ENCODE assay signal across 21 cellular contexts in the genomic region with DNA sequence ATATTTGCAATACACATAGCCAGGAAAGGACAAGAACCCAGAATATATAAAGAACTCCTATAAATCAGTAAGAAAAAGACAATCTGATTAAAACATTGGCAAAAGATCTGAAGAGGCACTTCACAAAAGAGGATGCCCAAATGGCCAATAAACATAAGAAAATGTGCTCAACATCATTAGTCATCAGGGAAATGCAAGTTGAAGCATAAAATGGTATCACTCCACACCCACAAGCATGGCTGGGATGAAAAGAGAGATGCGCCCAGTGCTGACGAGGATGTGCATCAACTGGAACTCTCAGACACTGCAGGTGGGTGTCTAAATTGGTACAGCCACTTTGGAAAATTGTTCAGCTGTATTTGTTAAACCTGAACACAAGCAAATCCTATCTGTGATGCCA. TPM values are rescaled to one million over a fixed set of nuclear protein-coding genes. Genes with fewer than 3 reads are reported as not detected.
"Had no signal": no experiment of that assay in that cellular context is flagged by ENCODE, and none has a peak within 500 bp of the region (broad histone marks: within the 10 kb centered on the region; RNA-seq: fewer than 3 reads in every experiment).

No MANE protein-coding gene starts in this region.

- H3K27me3 ChIP-seq: brain microvascular endothelial cell, testis, upper lobe of right lung had no signal

- H3K27me3 Mint-ChIP-seq: activated CD4-positive, alpha-beta memory T cell treated with anti-CD3 and anti-CD28 coated beads for 36 hours had no signal

- H3K4me3 Mint-ChIP-seq: activated CD4-positive, alpha-beta memory T cell treated with anti-CD3 and anti-CD28 coated beads for 36 hours; activated naive CD8-positive, alpha-beta T cell treated with anti-CD3 and anti-CD28 coated beads for 36 hours; stimulated activated naive CD8-positive, alpha-beta T cell treated with anti-CD3 and anti-CD28 coated beads, Interleukin-15, Interleukin-2, amounts not matched to agents 100 ng/mL and 50 ng/mL, for 24 hours; T-helper 2 cell treated with Interferon-gamma antibody and Interleukin-4, amounts not matched to agents 5 μg/mL and 100 μg/mL, for 36 hours had no signal

- ATAC-seq: heart left ventricle, upper lobe of right lung had no signal

- H3K4me1 ChIP-seq: esophagus muscularis mucosa, heart left ventricle, testis, upper lobe of right lung had no signal

- H3K4me3 ChIP-seq: esophagus muscularis mucosa, heart left ventricle, left ventricle myocardium inferior, testis, upper lobe of right lung had no signal

- H3K27ac Mint-ChIP-seq: activated CD4-positive, alpha-beta memory T cell treated with anti-CD3 and anti-CD28 coated beads for 36 hours; activated naive CD8-positive, alpha-beta T cell treated with anti-CD3 and anti-CD28 coated beads for 36 hours; stimulated activated naive CD8-positive, alpha-beta T cell treated with anti-CD3 and anti-CD28 coated beads, Interleukin-15, Interleukin-2, amounts not matched to agents 100 ng/mL and 50 ng/mL, for 24 hours; T-helper 2 cell treated with Interferon-gamma antibody and Interleukin-4, amounts not matched to agents 5 μg/mL and 100 μg/mL, for 36 hours had no signal

- FAIRE-seq: frontal cortex had no signal

- H3K36me3 Mint-ChIP-seq: activated CD4-positive, alpha-beta memory T cell treated with anti-CD3 and anti-CD28 coated beads for 36 hours; activated naive CD8-positive, alpha-beta T cell treated with anti-CD3 and anti-CD28 coated beads for 36 hours had no signal

- H3K9me3 Mint-ChIP-seq: activated CD4-positive, alpha-beta memory T cell treated with anti-CD3 and anti-CD28 coated beads for 36 hours; activated naive CD8-positive, alpha-beta T cell treated with anti-CD3 and anti-CD28 coated beads for 36 hours; nephron; stimulated activated naive CD8-positive, alpha-beta T cell treated with anti-CD3 and anti-CD28 coated beads, Interleukin-15, Interleukin-2, amounts not matched to agents 100 ng/mL and 50 ng/mL, for 24 hours; T-helper 2 cell treated with Interferon-gamma antibody and Interleukin-4, amounts not matched to agents 5 μg/mL and 100 μg/mL, for 36 hours had no signal

- H3K4me1 Mint-ChIP-seq: activated naive CD8-positive, alpha-beta T cell treated with anti-CD3 and anti-CD28 coated beads for 36 hours had no signal

- H3K27ac ChIP-seq: brain microvascular endothelial cell, esophagus muscularis mucosa, heart left ventricle, left ventricle myocardium inferior, testis, upper lobe of right lung had no signal

- H3K36me3 ChIP-seq: brain microvascular endothelial cell, esophagus muscularis mucosa, heart left ventricle, left ventricle myocardium inferior, upper lobe of right lung had no signal

- H3K9me3 ChIP-seq: esophagus muscularis mucosa, heart left ventricle, left ventricle myocardium inferior, testis, upper lobe of right lung had no signal

- DNase-seq: activated CD4-positive, alpha-beta memory T cell treated with anti-CD3 and anti-CD28 coated beads for 36 hours; activated CD4-positive, CD25-positive, alpha-beta regulatory T cell treated with anti-CD3 and anti-CD28 coated beads, Interleukin-2, amount 50 U/mL, for 72 hours; activated gamma-delta T cell treated with Interleukin-2 at 50 U/mL for 16 hours; activated naive CD8-positive, alpha-beta T cell treated with anti-CD3 and anti-CD28 coated beads for 36 hours; activated T-cell treated with anti-CD3 and anti-CD28 coated beads, Interleukin-2, amount 50 U/mL, for 48 hours; brain microvascular endothelial cell; dermis blood vessel endothelial cell; heart left ventricle; islet precursor cell; left ventricle myocardium inferior; mesenchymal stem cell; stimulated activated CD4-positive, alpha-beta T cell treated with anti-CD3 and anti-CD28 coated beads, Interleukin-4, amount 100 ng/mL, for 1 hour; testis; upper lobe of right lung had no signal

RNA-seq across cellular contexts. Expression of a gene that starts 42.4 kb away (rescaled TPM):
- total RNA-seq: activated CD4-positive, alpha-beta memory T cell treated with anti-CD3 and anti-CD28 coated beads for 36 hours; activated naive CD8-positive, alpha-beta T cell treated with anti-CD3 and anti-CD28 coated beads for 36 hours; cerebellum; dermis blood vessel endothelial cell; esophagus muscularis mucosa; frontal cortex; heart left ventricle; left ventricle myocardium inferior; osteocyte; testis; upper lobe of right lung had no signal
- polyA plus RNA-seq: heart left ventricle had no signal
